ENCODE assay signal across 1 cellular context in genomic region chr2:148899638-148900318, GRCh38.
TF ChIP-seq lines count a peak whose summit lies in the region.

No MANE protein-coding gene starts in this region.

TF ChIP-seq in WTC11, 78 proteins besides CTCF, POLR2A, EP300 and RAD21 (continued from another document):
- TF ChIP-seq ETV6 (CRISPR knock-in tag; IDR thresholded peaks at IDR 0.05) (no peak), NR3C1 (CRISPR knock-in tag; conservative IDR thresholded peaks at IDR 0.05; ENCODE audit: low read depth) (no peak)
